Comparison of ENCODE assay signal across 31 cellular contexts in genomic region chr1:84266748-84267147, GRCh38.
"Had no signal": no experiment of that assay in that cellular context is flagged by ENCODE, and none has a peak within 500 bp of the region (broad histone marks: within the 10 kb centered on the region; RNA-seq: fewer than 3 reads in every experiment).

No MANE protein-coding gene starts in this region.

- H3K4me1 ChIP-seq: left ventricle myocardium inferior, prostate gland, uterus had no signal

- ATAC-seq: naive thymus-derived CD8-positive, alpha-beta T cell; pancreas; right cardiac atrium; sciatic nerve; stimulated activated memory B cell treated with anti-CD40 and anti-IgM and Interleukin-4, amounts not matched to agents 10 μg/mL and 1 μg/mL and 100 μg/mL, for 72 hours; stimulated activated naive CD8-positive, alpha-beta T cell treated with anti-CD3 and anti-CD28 coated beads, Interleukin-15, amount 100 ng/mL, for 72 hours; upper lobe of right lung had no signal

- H3K36me3 Mint-ChIP-seq: immature natural killer cell; mesothelial cell of epicardium; naive thymus-derived CD8-positive, alpha-beta T cell; stimulated activated memory B cell treated with anti-CD40 and anti-IgM and Interleukin-4, amounts not matched to agents 10 μg/mL and 1 μg/mL and 100 μg/mL, for 72 hours had no signal

- H3K4me3 ChIP-seq: left ventricle myocardium inferior, lung, pancreas, prostate gland, skin epidermis, spleen, tibial nerve, upper lobe of right lung, uterus had no signal

- H3K27ac Mint-ChIP-seq: immature natural killer cell; mesothelial cell of epicardium; nephron; stimulated activated memory B cell treated with anti-CD40 and anti-IgM and Interleukin-4, amounts not matched to agents 10 μg/mL and 1 μg/mL and 100 μg/mL, for 72 hours; stimulated activated naive CD8-positive, alpha-beta T cell treated with anti-CD3 and anti-CD28 coated beads, Interleukin-15, amount 100 ng/mL, for 72 hours had no signal

- H3K4me3 Mint-ChIP-seq: immature natural killer cell; mesothelial cell of epicardium; naive thymus-derived CD8-positive, alpha-beta T cell; nephron; neural crest cell; stimulated activated memory B cell treated with anti-CD40 and anti-IgM and Interleukin-4, amounts not matched to agents 10 μg/mL and 1 μg/mL and 100 μg/mL, for 72 hours; stimulated activated naive CD8-positive, alpha-beta T cell treated with anti-CD3 and anti-CD28 coated beads, Interleukin-15, amount 100 ng/mL, for 72 hours had no signal

- FAIRE-seq: islet of Langerhans, kidney, pancreas had no signal

- H3K27ac ChIP-seq: left ventricle myocardium inferior, pancreas, prostate gland, skin epidermis, spleen, tibial nerve, upper lobe of right lung, uterus had no signal

- H3K27me3 ChIP-seq: pancreas, spleen, tibial nerve, upper lobe of right lung, uterus had no signal

- DNase-seq: head of caudate nucleus; hypothalamus; immature natural killer cell; kidney; left ventricle myocardium inferior; mesendoderm; naive thymus-derived CD8-positive, alpha-beta T cell; nucleus accumbens; pancreas; posterior cingulate gyrus; retina; right cardiac atrium; spleen; stimulated activated CD4-positive, alpha-beta T cell treated with anti-CD3 and anti-CD28 coated beads, Interleukin-2, amount 100 ng/mL, for 48 hours; stimulated activated CD4-positive, alpha-beta T cell treated with anti-CD3 and anti-CD28 coated beads, Interleukin-4, amount 100 ng/mL, for 4 hours; stimulated activated CD8-positive, alpha-beta memory T cell treated with anti-CD3 and anti-CD28 coated beads, Interleukin-4, amount 100 ng/mL, for 48 hours; stimulated activated naive CD4-positive, alpha-beta T cell treated with Interleukin-2 at 50 U/mL for 16 hours; stimulated activated naive CD8-positive, alpha-beta T cell treated with anti-CD3 and anti-CD28 coated beads, Interleukin-15, amount 100 ng/mL, for 72 hours; substantia nigra; upper lobe of right lung; uterus had no signal

- H3K36me3 ChIP-seq: left ventricle myocardium inferior, pancreas, prostate gland, spleen, tibial nerve, upper lobe of right lung, uterus had no signal

- H3K27me3 Mint-ChIP-seq: naive thymus-derived CD8-positive, alpha-beta T cell; stimulated activated memory B cell treated with anti-CD40 and anti-IgM and Interleukin-4, amounts not matched to agents 10 μg/mL and 1 μg/mL and 100 μg/mL, for 72 hours; stimulated activated naive CD8-positive, alpha-beta T cell treated with anti-CD3 and anti-CD28 coated beads, Interleukin-15, amount 100 ng/mL, for 72 hours had no signal

- H3K9me3 Mint-ChIP-seq: mesothelial cell of epicardium; naive thymus-derived CD8-positive, alpha-beta T cell; nephron; stimulated activated memory B cell treated with anti-CD40 and anti-IgM and Interleukin-4, amounts not matched to agents 10 μg/mL and 1 μg/mL and 100 μg/mL, for 72 hours; stimulated activated naive CD8-positive, alpha-beta T cell treated with anti-CD3 and anti-CD28 coated beads, Interleukin-15, amount 100 ng/mL, for 72 hours had no signal

- H3K9me3 ChIP-seq: left ventricle myocardium inferior, pancreas, prostate gland, spleen, tibial nerve, upper lobe of right lung, uterus had no signal
